Comparison of ENCODE assay signal across 8 cellular contexts in genomic region chr1:244865028-244865371, GRCh38. TPM values are rescaled to one million over a fixed set of nuclear protein-coding genes. Genes with fewer than 3 reads are reported as not detected.
DNase-seq lines count a peak whose midpoint lies in the region; ATAC-seq and TF ChIP-seq lines count a peak whose summit lies in the region.

No MANE protein-coding gene starts in this region.

- H3K27me3 ChIP-seq in RWPE2 (ENCODE audit: insufficient read depth, poor library complexity, severe bottlenecking) = no peaks in the 10 kb centered on the region
- H3K27me3 ChIP-seq in body of pancreas = no peaks in the 10 kb centered on the region

- H3K27ac ChIP-seq in RWPE2 (ENCODE audit: poor library complexity, severe bottlenecking) (peak overlapping the region; percentile 89), body of pancreas (peak overlapping the region; percentile 97 to 100 (median 100))

- H3K9me3 Mint-ChIP-seq in stimulated activated naive B cell treated with anti-CD40 and anti-IgM and Interleukin-4, amounts not matched to agents 10 μg/mL and 1 μg/mL and 100 μg/mL, for 72 hours = no peaks in the 10 kb centered on the region

- H3K4me1 Mint-ChIP-seq in stimulated activated naive B cell treated with anti-CD40 and anti-IgM and Interleukin-4, amounts not matched to agents 10 μg/mL and 1 μg/mL and 100 μg/mL, for 72 hours = peaks cover 5 to 15% of the 10 kb centered on the region in 2 donors

- H3K4me1 ChIP-seq in RWPE2 (ENCODE audit: insufficient read depth, poor library complexity, severe bottlenecking) (peaks cover 13% of the 10 kb centered on the region), body of pancreas (peaks cover 31% of the 10 kb centered on the region)

- WGBS in body of pancreas, 2 donors = 10% methylated on average over 9 of the region's 9 CpGs

- H3K9me3 ChIP-seq in RWPE2 (ENCODE audit: severe bottlenecking) (no peaks in the 10 kb centered on the region), body of pancreas (no peaks in the 10 kb centered on the region)

- intact Hi-C loops in body of pancreas (cut with DNase I) = no loop called here

- H3K36me3 ChIP-seq in RWPE2 (ENCODE audit: low read depth) (peaks cover 33% of the 10 kb centered on the region), body of pancreas (replicated peaks in 1 of 2; ENCODE audit: insufficient read depth in 1 of 2, low read depth in 2 of 2) (peaks cover 0 to 4% of the 10 kb centered on the region in 2 donors)

- H3K4me3 Mint-ChIP-seq in stimulated activated naive B cell treated with anti-CD40 and anti-IgM and Interleukin-4, amounts not matched to agents 10 μg/mL and 1 μg/mL and 100 μg/mL, for 72 hours = peak overlapping the region; percentile 95 to 99

- peaks cover 29 to 32% of the 10 kb centered on the region in 2 donors for H3K36me3 Mint-ChIP-seq in stimulated activated naive B cell treated with anti-CD40 and anti-IgM and Interleukin-4, amounts not matched to agents 10 μg/mL and 1 μg/mL and 100 μg/mL, for 72 hours

- H3K4me3 ChIP-seq in RWPE2 (ENCODE audit: severe bottlenecking) = peak overlapping the region; percentile 81
- H3K4me3 ChIP-seq in body of pancreas = peak overlapping the region in 1 of 2 donors; percentile 99

- CTCF ChIA-PET in HEK293T (lab: Yijun Ruan, JAX) = interaction anchor here (1.2 to 2.2 kb wide), 2 partner anchors 17 to 177 kb away, joined by 3 to 7 read pairs; no protein-coding TSS in a partner anchor

- ATAC-seq in RWPE2 (ENCODE audit: low read depth) (0 out of 3 replicates have a peak, but pooled peaks have one; percentile 6), body of pancreas (no peak), left lobe of liver (peak; percentile 6)
- peak in 1 of 2 donors; percentile 2 for ATAC-seq in stimulated activated naive B cell treated with anti-CD40 and anti-IgM and Interleukin-4, amounts not matched to agents 10 μg/mL and 1 μg/mL and 100 μg/mL, for 72 hours (replicated peaks)

- POLR2A ChIA-PET in HEK293T (lab: Yijun Ruan, JAX) = interaction anchor here (0.5 to 10.6 kb wide), 18 partner anchors 10 to 403 kb away, joined by 3 to 129 read pairs (median 7); partner anchors contain the start of gene COX20

- H3K27me3 Mint-ChIP-seq in stimulated activated naive B cell treated with anti-CD40 and anti-IgM and Interleukin-4, amounts not matched to agents 10 μg/mL and 1 μg/mL and 100 μg/mL, for 72 hours = no peaks in the 10 kb centered on the region

- H3K27ac Mint-ChIP-seq in stimulated activated naive B cell treated with anti-CD40 and anti-IgM and Interleukin-4, amounts not matched to agents 10 μg/mL and 1 μg/mL and 100 μg/mL, for 72 hours = peak overlapping the region; percentile 100

- no peak for TF ChIP-seq CTCF in RWPE2 (IDR thresholded peaks at IDR 0.05; ENCODE audit: poor library complexity, severe bottlenecking)
- no peak for TF ChIP-seq CTCF in body of pancreas (IDR thresholded peaks at IDR 0.05)

- DNase-seq in NCI-H2196 (lab: John Stamatoyannopoulos, UW; ENCODE audit: unreplicated experiment) (peak; percentile 29), NCI-H2196 treated with DMSO at 0.1 percent for 48 hours (lab: John Stamatoyannopoulos, UW; ENCODE audit: unreplicated experiment) (no peak), RWPE2 (ENCODE audit: low spot score) (no peak), body of pancreas (peak; percentile 41 to 48 (median 44)), left lobe of liver (ENCODE audit: low spot score) (peak; percentile 54), cortex of kidney (lab: John Stamatoyannopoulos, UW) (no peak), HEK293T (ENCODE audit: extremely low spot score) (no peak)
- no peak for DNase-seq in stimulated activated naive B cell treated with anti-CD40 and anti-IgM and Interleukin-4, amounts not matched to agents 10 μg/mL and 1 μg/mL and 100 μg/mL, for 72 hours

- TF ChIP-seq POLR2A in body of pancreas (IDR thresholded peaks at IDR 0.05) = no peak

TF ChIP-seq in HEK293T, 16 proteins besides CTCF, POLR2A, EP300 and RAD21:
- no peak for TF ChIP-seq L3MBTL2 (conservative IDR thresholded peaks at IDR 0.05)
- TF ChIP-seq LEF1 (IDR thresholded peaks at IDR 0.05; ENCODE audit: borderline replicate concordance) = no peak
- no peak for TF ChIP-seq HDGF (IDR thresholded peaks at IDR 0.05; ENCODE audit: borderline replicate concordance)
- TF ChIP-seq SP1 (IDR thresholded peaks at IDR 0.05) = no peak
- TF ChIP-seq ELF4 (IDR thresholded peaks at IDR 0.05) = no peak
- TF ChIP-seq TARDBP (IDR thresholded peaks at IDR 0.05) = no peak
- TF ChIP-seq FOXM1 (IDR thresholded peaks at IDR 0.05; ENCODE audit: borderline replicate concordance) = no peak
- TF ChIP-seq FOXK2 (IDR thresholded peaks at IDR 0.05) = no peak
- no peak for TF ChIP-seq FOXA1 (IDR thresholded peaks at IDR 0.05)
- no peak for TF ChIP-seq SUZ12 (IDR thresholded peaks at IDR 0.05)
- TF ChIP-seq BHLHE40 (IDR thresholded peaks at IDR 0.05; ENCODE audit: borderline replicate concordance) = no peak
- no peak for TF ChIP-seq ZNF384 (IDR thresholded peaks at IDR 0.05)
- no peak for TF ChIP-seq NFRKB (IDR thresholded peaks at IDR 0.05)
- no peak for TF ChIP-seq CTBP1 (IDR thresholded peaks at IDR 0.05; ENCODE audit: borderline replicate concordance)
- no peak for TF ChIP-seq ARNT (IDR thresholded peaks at IDR 0.05)
- TF ChIP-seq, protein P1, sequence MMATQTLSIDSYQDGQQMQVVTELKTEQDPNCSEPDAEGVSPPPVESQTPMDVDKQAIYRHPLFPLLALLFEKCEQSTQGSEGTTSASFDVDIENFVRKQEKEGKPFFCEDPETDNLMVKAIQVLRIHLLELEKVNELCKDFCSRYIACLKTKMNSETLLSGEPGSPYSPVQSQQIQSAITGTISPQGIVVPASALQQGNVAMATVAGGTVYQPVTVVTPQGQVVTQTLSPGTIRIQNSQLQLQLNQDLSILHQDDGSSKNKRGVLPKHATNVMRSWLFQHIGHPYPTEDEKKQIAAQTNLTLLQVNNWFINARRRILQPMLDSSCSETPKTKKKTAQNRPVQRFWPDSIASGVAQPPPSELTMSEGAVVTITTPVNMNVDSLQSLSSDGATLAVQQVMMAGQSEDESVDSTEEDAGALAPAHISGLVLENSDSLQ (IDR thresholded peaks at IDR 0.05) = no peak

RNA-seq across cellular contexts. Expression of gene HNRNPU, which starts 0.7 kb away (rescaled TPM):
- total RNA-seq in body of pancreas (100 to 1,000 TPM; 201 to 294 TPM), left lobe of liver (85.2 TPM)

RNA-seq across cellular contexts. Expression of gene COX20, which starts 29.5 kb away (rescaled TPM):
- 10 to 100 TPM; 13.2 to 35.3 TPM for total RNA-seq in body of pancreas
- total RNA-seq in left lobe of liver = 13.4 TPM

Comparison
In these comparisons a context has a peak if more than half of its experiments do, and no peak if none do; other contexts are left out.
1. DNase-seq: peak in NCI-H2196 (single experiment), body of pancreas (4 of 4) and left lobe of liver (single experiment); none in NCI-H2196 treated with DMSO at 0.1 percent for 48 hours (single experiment), RWPE2 (single experiment), stimulated activated naive B cell treated with anti-CD40 and anti-IgM and Interleukin-4, amounts not matched to agents 10 μg/mL and 1 μg/mL and 100 μg/mL, for 72 hours (single experiment), cortex of kidney (single experiment) and HEK293T (single experiment).